Comparison of ENCODE assay signal across 8 cellular contexts in genomic region chr11:120344302-120345004, GRCh38. TPM values are rescaled to one million over a fixed set of nuclear protein-coding genes. Genes with fewer than 3 reads are reported as not detected.
A peak's percentile ranks its signal among the peaks of the same experiment; 100 is the strongest.
DNase-seq lines count a peak whose midpoint lies in the region; ATAC-seq, FAIRE-seq and TF ChIP-seq lines count a peak whose summit lies in the region.

No MANE protein-coding gene starts in this region.

- CTCF ChIA-PET in PC-3 (lab: Charles Lee): no interaction called here

- H3K27ac Mint-ChIP-seq in CD4-positive, CD25-positive, alpha-beta regulatory T cell: no peak overlapping the region
- H3K27ac Mint-ChIP-seq in endothelial cell (ENCODE audit: unreplicated experiment): no peak overlapping the region

- H3K79me2 ChIP-seq in PC-3 (ENCODE audit: low read length) (peaks cover 97% of the 10 kb centered on the region), smooth muscle cell (ENCODE audit: low read depth) (peaks cover 100% of the 10 kb centered on the region)

- ATAC-seq in CD4-positive, CD25-positive, alpha-beta regulatory T cell (ENCODE audit: low read depth in 2 of 2): peak; percentile 86 to 90
- ATAC-seq in GM18870 (IDR thresholded peaks at IDR 0.05; ENCODE audit: unreplicated experiment) (peak; percentile 91), HG02981 (IDR thresholded peaks at IDR 0.05; ENCODE audit: unreplicated experiment) (peak; percentile 79), PC-3 (peak; percentile 59)

- H3K4me1 Mint-ChIP-seq in CD4-positive, CD25-positive, alpha-beta regulatory T cell: peaks cover 35 to 62% (median 42%) of the 10 kb centered on the region in 4 donors
- H3K4me1 Mint-ChIP-seq in endothelial cell (ENCODE audit: unreplicated experiment): peaks cover 61% of the 10 kb centered on the region

- peak; percentile 51 to 90 (median 78) for DNase-seq in CD4-positive, CD25-positive, alpha-beta regulatory T cell
- DNase-seq in PC-3 (peak; percentile 91), bronchial epithelial cell (ENCODE audit: low read depth) (peak; percentile 73), smooth muscle cell (lab: John Stamatoyannopoulos, UW; ENCODE audit: unreplicated experiment) (no peak), endothelial cell (ENCODE audit: low spot score) (no peak), retina (no peak)

- no peak for FAIRE-seq in bronchial epithelial cell (lab: Jason Lieb, UNC)

- H3K4me3 ChIP-seq in CD4-positive, CD25-positive, alpha-beta regulatory T cell (ENCODE audit: low read depth, low read length): peak overlapping the region; percentile 78
- H3K4me3 ChIP-seq in PC-3 (ENCODE audit: low read length) (no peak overlapping the region), bronchial epithelial cell (ENCODE audit: low read depth, low read length) (no peak overlapping the region), smooth muscle cell (no peak overlapping the region)

- H3K4me2 ChIP-seq in PC-3 (ENCODE audit: low read length) (peak overlapping the region; percentile 52), smooth muscle cell (peak overlapping the region; percentile 66)

- peaks cover 70% of the 10 kb centered on the region for H4K20me1 ChIP-seq in PC-3 (ENCODE audit: low read length)
- peaks cover 100% of the 10 kb centered on the region for H4K20me1 ChIP-seq in smooth muscle cell (ENCODE audit: low read depth)

- peaks cover 0 to 9% of the 10 kb centered on the region in 2 experiments for H3K9me3 ChIP-seq in CD4-positive, CD25-positive, alpha-beta regulatory T cell (ENCODE audit: control insufficient read depth in 2 of 2, low read length in 2 of 2)
- H3K9me3 ChIP-seq in PC-3 (ENCODE audit: low read length): no peaks in the 10 kb centered on the region
- H3K9me3 ChIP-seq in smooth muscle cell (replicated peaks; ENCODE audit: low read depth): no peaks in the 10 kb centered on the region

- no peaks in the 10 kb centered on the region for H3K36me3 Mint-ChIP-seq in CD4-positive, CD25-positive, alpha-beta regulatory T cell
- no peaks in the 10 kb centered on the region for H3K36me3 Mint-ChIP-seq in endothelial cell (ENCODE audit: low read depth, unreplicated experiment)

- H3K27ac ChIP-seq in CD4-positive, CD25-positive, alpha-beta regulatory T cell (ENCODE audit: insufficient read depth, low read length, poor library complexity, severe bottlenecking): no peak overlapping the region
- H3K27ac ChIP-seq in PC-3 (ENCODE audit: low read length): no peak overlapping the region
- H3K27ac ChIP-seq in smooth muscle cell (ENCODE audit: low read depth): peak overlapping the region; percentile 12

- intact Hi-C loops in PC-3 (cut with micrococcal nuclease): no loop called here

- H3F3A ChIP-seq in PC-3 (ENCODE audit: low read length, unreplicated experiment) (no peaks in the 10 kb centered on the region), smooth muscle cell (ENCODE audit: low read depth) (peaks cover 17% of the 10 kb centered on the region)

- peaks cover 14% of the 10 kb centered on the region for H3K27me3 ChIP-seq in CD4-positive, CD25-positive, alpha-beta regulatory T cell (ENCODE audit: control insufficient read depth, insufficient read depth, low read length)
- H3K27me3 ChIP-seq in PC-3 (ENCODE audit: low read length): no peaks in the 10 kb centered on the region
- no peaks in the 10 kb centered on the region for H3K27me3 ChIP-seq in bronchial epithelial cell (ENCODE audit: control insufficient read depth, insufficient read depth, low read length)
- H3K27me3 ChIP-seq in smooth muscle cell (ENCODE audit: low read depth): no peaks in the 10 kb centered on the region

- POLR2A ChIA-PET in PC-3 (lab: Charles Lee; ENCODE audit: unreplicated experiment): no interaction called here

- H3K27me3 Mint-ChIP-seq in CD4-positive, CD25-positive, alpha-beta regulatory T cell: peaks cover 56% of the 10 kb centered on the region
- no peaks in the 10 kb centered on the region for H3K27me3 Mint-ChIP-seq in endothelial cell (ENCODE audit: unreplicated experiment)

- H3K9ac ChIP-seq in PC-3 (ENCODE audit: low read length): no peak overlapping the region
- H3K9ac ChIP-seq in smooth muscle cell (ENCODE audit: low read depth): peak overlapping the region; percentile 3

- no peaks in the 10 kb centered on the region for H3K9me3 Mint-ChIP-seq in CD4-positive, CD25-positive, alpha-beta regulatory T cell
- H3K9me3 Mint-ChIP-seq in endothelial cell (ENCODE audit: unreplicated experiment): no peaks in the 10 kb centered on the region

- BruUV-seq in PC-3 (replicated peaks; lab: Mats Ljungman, UMichigan): no TSS peak

- peak overlapping the region; percentile 42 to 76 (median 58) for H3K4me3 Mint-ChIP-seq in CD4-positive, CD25-positive, alpha-beta regulatory T cell
- no peak overlapping the region for H3K4me3 Mint-ChIP-seq in endothelial cell (ENCODE audit: unreplicated experiment)

- no peaks in the 10 kb centered on the region for H3K36me3 ChIP-seq in CD4-positive, CD25-positive, alpha-beta regulatory T cell (ENCODE audit: control insufficient read depth, insufficient read depth, low read length)
- H3K36me3 ChIP-seq in PC-3 (ENCODE audit: low read depth, low read length): no peaks in the 10 kb centered on the region
- no peaks in the 10 kb centered on the region for H3K36me3 ChIP-seq in bronchial epithelial cell (ENCODE audit: control insufficient read depth, insufficient read depth, low read length)
- H3K36me3 ChIP-seq in smooth muscle cell (ENCODE audit: low read depth): no peaks in the 10 kb centered on the region

- 6% methylated on average over 1 of the region's 1 CpG for WGBS in smooth muscle cell (ENCODE audit: low lambda C conversion rate)

- H3K4me1 ChIP-seq in CD4-positive, CD25-positive, alpha-beta regulatory T cell (ENCODE audit: control insufficient read depth, insufficient read depth, low read length, poor library complexity, severe bottlenecking): peaks cover 34% of the 10 kb centered on the region
- H3K4me1 ChIP-seq in PC-3 (ENCODE audit: insufficient read depth, low read length) (peaks cover 41% of the 10 kb centered on the region), smooth muscle cell (ENCODE audit: low read depth) (peaks cover 36% of the 10 kb centered on the region)

- TF ChIP-seq CTCF in PC-3 (conservative IDR thresholded peaks at IDR 0.05; ENCODE audit: low read depth, low read length) (no peak), bronchial epithelial cell (IDR thresholded peaks at IDR 0.05; ENCODE audit: insufficient read depth, low read length, severe bottlenecking) (no peak), smooth muscle cell (IDR thresholded peaks at IDR 0.05; ENCODE audit: borderline replicate concordance, insufficient read depth, poor library complexity, severe bottlenecking) (no peak), endothelial cell (IDR thresholded peaks at IDR 0.05; ENCODE audit: unreplicated experiment) (no peak)

- H3K9me2 ChIP-seq in PC-3 (replicated peaks; ENCODE audit: low read length): no peaks in the 10 kb centered on the region

- no peak overlapping the region for H2AFZ ChIP-seq in PC-3 (ENCODE audit: low read length)
- no peak overlapping the region for H2AFZ ChIP-seq in smooth muscle cell (ENCODE audit: low read depth)

RNA-seq across cellular contexts. Expression of gene ARHGEF12, which starts 8.2 kb away (rescaled TPM):
- 29.7 TPM for total RNA-seq in CD4-positive, CD25-positive, alpha-beta regulatory T cell
- 1 to 10 TPM; 3.2 to 6.6 (median 5.3) TPM for polyA plus RNA-seq in CD4-positive, CD25-positive, alpha-beta regulatory T cell
- total RNA-seq in PC-3 (2014; rRNA removed) (41.0 and 54.4 TPM in 2 replicates), bronchial epithelial cell (65.6 and 87.6 TPM in 2 replicates), smooth muscle cell (89.4 and 108 TPM in 2 replicates), endothelial cell (ENCODE audit: unreplicated experiment) (128 TPM)
- 24.6 and 29.2 TPM in 2 replicates for polyA plus RNA-seq in smooth muscle cell

RNA-seq across cellular contexts. Expression of gene TLCD5, which starts 19.4 kb away (rescaled TPM):
- total RNA-seq in CD4-positive, CD25-positive, alpha-beta regulatory T cell: 0.42 TPM
- polyA plus RNA-seq in CD4-positive, CD25-positive, alpha-beta regulatory T cell: under 1 TPM in 3 of 4 donors, not detected in 1; 0.21 to 0.46 (median 0.29) TPM
- total RNA-seq in PC-3 (2014; rRNA removed): 4.2 and 6.2 TPM in 2 replicates
- 1.7 and 1.8 TPM in 2 replicates for total RNA-seq in bronchial epithelial cell
- total RNA-seq in smooth muscle cell: 3.9 and 6.0 TPM in 2 replicates
- 5.1 and 6.6 TPM in 2 replicates for polyA plus RNA-seq in smooth muscle cell
- total RNA-seq in endothelial cell (ENCODE audit: unreplicated experiment): 15.2 TPM

Comparison
In these comparisons a context has a peak if more than half of its experiments do, and no peak if none do; other contexts are left out.
1. DNase-seq: peak in CD4-positive, CD25-positive, alpha-beta regulatory T cell (3 of 3), PC-3 (single experiment) and bronchial epithelial cell (single experiment); none in smooth muscle cell (single experiment), endothelial cell (single experiment) and retina (single experiment).
2. Peak in every context shown above with its lines, with median percentiles within 50 percentile points of each other: ATAC-seq.